In the genomic region with DNA sequence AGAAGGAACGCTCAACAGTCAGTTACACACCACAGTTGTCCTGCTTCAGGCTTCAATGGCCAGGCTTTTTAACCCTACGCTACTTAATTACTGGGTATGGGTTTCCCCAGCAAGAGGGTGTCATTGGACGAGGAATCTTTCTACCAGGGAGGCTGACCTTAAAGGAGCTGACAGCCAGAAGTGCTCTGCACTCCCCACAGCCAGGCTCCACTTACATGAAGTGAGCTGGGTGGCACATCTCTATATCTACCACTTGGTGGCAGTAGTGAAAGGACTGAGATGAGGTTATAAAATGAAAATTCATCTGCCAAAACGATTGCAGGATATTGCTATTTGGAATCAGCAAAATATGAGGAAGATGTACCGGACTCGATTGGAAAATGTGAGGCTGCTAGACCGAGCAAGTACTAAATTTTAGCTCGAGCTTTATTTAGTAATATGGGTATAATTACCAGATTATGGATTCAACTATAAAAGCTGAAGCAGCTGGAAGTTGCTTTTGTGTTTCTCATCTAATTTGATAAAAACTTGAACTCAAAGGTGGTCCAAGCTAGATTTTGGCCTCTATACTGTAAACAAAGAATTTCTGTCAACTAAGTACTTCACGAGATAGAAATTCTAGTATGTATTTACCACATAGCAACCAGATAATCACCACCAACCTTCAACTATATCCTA, we compare ENCODE assay signal across 8 cellular contexts. TPM values are rescaled to one million over a fixed set of nuclear protein-coding genes. Genes with fewer than 3 reads are reported as not detected.
A peak's percentile ranks its signal among the peaks of the same experiment; 100 is the strongest.
DNase-seq lines count a peak whose midpoint lies in the region; ATAC-seq and TF ChIP-seq lines count a peak whose summit lies in the region.

No MANE protein-coding gene starts in this region.

- POLR2A ChIA-PET in activated B cell treated with CpG ODN at 0.5 μM for 24 hours (lab: Charles Lee): no interaction called here

- no peaks in the 10 kb centered on the region for H3K27me3 ChIP-seq in aorta (ENCODE audit: control insufficient read depth in 1 of 2, insufficient read depth in 2 of 2, low read length in 1 of 2)

- ATAC-seq in GM18499 (IDR thresholded peaks at IDR 0.05; ENCODE audit: insufficient read depth, unreplicated experiment) (peak; percentile 86), HG02759 (IDR thresholded peaks at IDR 0.05; ENCODE audit: unreplicated experiment) (peak; percentile 90), activated B cell treated with CpG ODN at 0.5 μM for 24 hours (ENCODE audit: low read depth) (peak; percentile 52), esophagus mucosa (peak; percentile 72), aorta (ENCODE audit: low FRiP score) (peak; percentile 85)

- intact Hi-C loops in activated B cell treated with CpG ODN at 0.5 μM for 24 hours (cut with micrococcal nuclease) (loop anchor here (1.0 to 2.0 kb wide), 2 partner anchors 147 to 806 kb away; no protein-coding TSS in a partner anchor), aorta (cut with DNase I) (loop anchor here (5.0 kb wide), 1 partner anchor 146 kb away; no protein-coding TSS in a partner anchor)

- H3K27me3 Mint-ChIP-seq in activated B cell treated with CpG ODN at 0.5 μM for 24 hours: peaks cover 12% of the 10 kb centered on the region

- H3K27ac Mint-ChIP-seq in activated B cell treated with CpG ODN at 0.5 μM for 24 hours: no peak overlapping the region

- TF ChIP-seq CTCF in activated B cell treated with CpG ODN at 0.5 μM for 24 hours (IDR thresholded peaks at IDR 0.05): no peak

- no peak overlapping the region for H3K27ac ChIP-seq in aorta (ENCODE audit: low read depth in 1 of 2, low read length in 2 of 2)

- H3K4me1 ChIP-seq in aorta (ENCODE audit: control insufficient read depth in 1 of 2, insufficient read depth in 2 of 2, low read length in 2 of 2): no peaks in the 10 kb centered on the region

- no peak overlapping the region for H3K4me3 Mint-ChIP-seq in activated B cell treated with CpG ODN at 0.5 μM for 24 hours

- peaks cover 2% of the 10 kb centered on the region for H3K9me3 Mint-ChIP-seq in activated B cell treated with CpG ODN at 0.5 μM for 24 hours

- no peaks in the 10 kb centered on the region for H3K9me3 ChIP-seq in aorta (ENCODE audit: control insufficient read depth, low read length)

- WGBS in aorta, 2 donors: 18 to 19% methylated on average over 9 of the region's 9 CpGs

- no peak overlapping the region for H3K4me3 ChIP-seq in aorta (ENCODE audit: low read length in 2 of 2)

- no peaks in the 10 kb centered on the region for H3K36me3 ChIP-seq in aorta (ENCODE audit: control insufficient read depth in 1 of 2, insufficient read depth in 2 of 2, low read length in 1 of 2)

- H3K4me1 Mint-ChIP-seq in activated B cell treated with CpG ODN at 0.5 μM for 24 hours: no peaks in the 10 kb centered on the region

- H3K36me3 Mint-ChIP-seq in activated B cell treated with CpG ODN at 0.5 μM for 24 hours (ENCODE audit: low read depth): no peaks in the 10 kb centered on the region

- DNase-seq in AML-193 (lab: John Stamatoyannopoulos, UW): peak; percentile 24 to 42
- peak; percentile 33 for DNase-seq in NCI-H1105 (lab: John Stamatoyannopoulos, UW)
- DNase-seq in activated B cell treated with CpG ODN at 0.5 μM for 24 hours: no peak
- peak; percentile 65 for DNase-seq in myocyte (ENCODE audit: low read depth)
- no peak for DNase-seq in aorta

- CTCF ChIA-PET in activated B cell treated with CpG ODN at 0.5 μM for 24 hours (lab: Charles Lee): interaction anchor here (0.9 to 8.2 kb wide), 14 partner anchors 9 to 805 kb away, joined by 3 to 238 read pairs (median 6); a partner anchor contains a TSS

RNA-seq across cellular contexts. Expression of a gene that starts 54.0 kb away (rescaled TPM):
- total RNA-seq in activated B cell treated with CpG ODN at 0.5 μM for 24 hours (1.4 and 1.5 TPM in 2 replicates), esophagus mucosa (1.2 TPM), myocyte (1.3 and 2.1 TPM in 2 replicates), aorta (10 to 100 TPM in 1 of 2 donors, 1 to 10 TPM in 1; 9.8 to 13.2 TPM)
- 1.9 TPM for polyA plus RNA-seq in myocyte (2012)
- 10 to 100 TPM in 1 of 2 donors, 1 to 10 TPM in 1; 3.0 to 14.7 TPM for polyA plus RNA-seq in aorta

RNA-seq across cellular contexts. Expression of a gene that starts 55.5 kb away (rescaled TPM):
- total RNA-seq in activated B cell treated with CpG ODN at 0.5 μM for 24 hours (not detected in 2 replicates), esophagus mucosa (not detected), myocyte (not detected in 2 replicates), aorta (1 to 10 TPM; 1.3 to 3.3 TPM)
- not detected for polyA plus RNA-seq in myocyte (2012)
- not detected for polyA plus RNA-seq in aorta

Comparison
In these comparisons a context has a peak if more than half of its experiments do, and no peak if none do; other contexts are left out.
1. DNase-seq: peak in AML-193 (2 of 2), NCI-H1105 (single experiment) and myocyte (single experiment); none in activated B cell treated with CpG ODN at 0.5 μM for 24 hours (single experiment) and aorta (0 of 2).
2. Peak in every context shown above with its lines, with median percentiles within 50 percentile points of each other: ATAC-seq.